In the genomic region with DNA sequence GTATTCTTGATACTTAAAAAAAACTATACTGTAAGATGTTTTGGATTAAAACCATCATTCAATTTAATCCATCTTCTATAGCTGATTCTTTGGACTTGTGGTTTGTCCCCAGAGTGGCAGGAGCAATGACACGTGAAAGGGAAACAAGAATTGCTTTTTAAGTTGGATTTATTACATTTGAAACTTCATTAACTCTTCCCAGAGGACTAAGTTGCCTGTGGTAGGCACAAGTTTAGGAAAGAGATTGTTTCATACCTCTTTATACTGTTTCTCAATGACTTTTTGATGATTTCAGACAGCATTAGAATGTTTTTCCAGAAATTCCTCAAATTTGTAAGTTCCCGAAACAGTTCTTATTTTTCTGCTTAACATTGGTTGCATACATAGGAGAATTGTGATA, we compare ENCODE assay signal across 25 cellular contexts.
"Had no signal": no experiment of that assay in that cellular context is flagged by ENCODE, and none has a peak within 500 bp of the region (broad histone marks: within the 10 kb centered on the region; RNA-seq: fewer than 3 reads in every experiment).

No MANE protein-coding gene starts in this region.

- DNase-seq: colonic mucosa; cortex of kidney; effector CD8-positive, alpha-beta T cell; effector memory CD8-positive, alpha-beta T cell; endodermal cell; erythroblast; esophagus squamous epithelium; foreskin fibroblast; foreskin melanocyte; gastrocnemius medialis; glutamatergic neuron; head of caudate nucleus; heart right ventricle; hippocampal formation; left colon; left lung; left ventricle myocardium superior; lower lobe of right lung; mesenchymal stem cell; mucosa of descending colon; naive B cell had no signal

- H3K4me3 ChIP-seq: colonic mucosa, esophagus squamous epithelium, gastrocnemius medialis, heart right ventricle, left lung, lower lobe of right lung, mucosa of descending colon had no signal

- ATAC-seq: effector memory CD8-positive, alpha-beta T cell; esophagus mucosa; gastrocnemius medialis; heart right ventricle; left colon; left lung; left ventricle myocardium superior; lower lobe of right lung; mucosa of descending colon had no signal

- FAIRE-seq: islet of Langerhans, keratinocyte had no signal

- H3K9me3 ChIP-seq: colonic mucosa, esophagus squamous epithelium, gastrocnemius medialis, heart right ventricle, left lung, lower lobe of right lung, mucosa of descending colon had no signal

- H3K27ac ChIP-seq: colonic mucosa, epithelial cell of prostate, esophagus squamous epithelium, gastrocnemius medialis, heart right ventricle, left lung, lower lobe of right lung had no signal

- H3K36me3 ChIP-seq: colonic mucosa, esophagus squamous epithelium, gastrocnemius medialis, heart right ventricle, left lung, lower lobe of right lung had no signal

- H3K4me1 ChIP-seq: colonic mucosa had no signal

- H3K27me3 ChIP-seq: colonic mucosa, esophagus squamous epithelium, gastrocnemius medialis, heart right ventricle, left lung had no signal
